9 cellular contexts compared by ENCODE assay signal in the genomic region with DNA sequence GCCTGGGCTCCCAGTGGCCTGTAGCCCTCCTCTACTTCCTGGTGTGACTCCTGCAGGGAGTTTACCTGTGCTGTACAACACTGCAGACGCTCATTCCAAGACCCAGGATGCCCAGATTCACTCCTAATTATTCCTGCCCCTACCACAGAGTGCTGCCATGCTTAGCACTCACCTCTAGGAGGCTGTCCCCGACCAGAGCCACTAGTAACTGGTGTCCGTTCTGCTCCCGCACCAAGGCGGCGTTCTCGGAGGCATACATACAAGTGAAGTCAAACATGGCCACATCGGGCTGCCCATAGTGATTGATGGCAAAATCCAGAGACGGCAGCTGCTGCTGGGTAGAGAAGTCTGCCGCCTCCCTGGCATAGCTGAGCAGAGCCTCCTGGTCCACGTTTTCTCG.
DNase-seq lines count a peak whose midpoint lies in the region; ATAC-seq, FAIRE-seq and TF ChIP-seq lines count a peak whose summit lies in the region.
"Had no signal": no experiment of that assay in that cellular context is flagged by ENCODE, and none has a peak within 500 bp of the region (broad histone marks: within the 10 kb centered on the region; RNA-seq: fewer than 3 reads in every experiment).

No MANE protein-coding gene starts in this region.

- H2AFZ ChIP-seq in Loucy (ENCODE audit: low read length) (no peak overlapping the region), H1 (ENCODE audit: low read length) (no peak overlapping the region)

- TF ChIP-seq POLR2A in H1 (IDR thresholded peaks at IDR 0.05; ENCODE audit: control extremely low read depth in 1 of 2, low read depth in 2 of 2, low read length in 2 of 2), result no peak

- FAIRE-seq in H1 (lab: Jason Lieb, UNC), result peak; percentile 60

- CTCF ChIA-PET in A673 (lab: Charles Lee) (no interaction called here), H1 (lab: Charles Lee; ENCODE audit: partially characterized antibody) (interaction anchor here (0.7 to 1.5 kb wide), 20 partner anchors 8 to 182 kb away, joined by 3 to 8 read pairs (median 4); no protein-coding TSS in a partner anchor)

- no peak overlapping the region for H3K4ac ChIP-seq in H1 (replicated peaks; ENCODE audit: insufficient read length, low read depth, low read length)

- H3K27me3 Mint-ChIP-seq in memory B cell, result no peaks in the 10 kb centered on the region
- H3K27me3 Mint-ChIP-seq: CD4-positive, alpha-beta T cell had no signal

- peak overlapping the region; percentile 72 for H3K27ac Mint-ChIP-seq in memory B cell
- H3K27ac Mint-ChIP-seq: CD4-positive, alpha-beta T cell had no signal

- ATAC-seq in memory B cell (ENCODE audit: low read depth) (no peak), HG02798 (IDR thresholded peaks at IDR 0.05; ENCODE audit: poor library complexity, unreplicated experiment) (no peak)

- no peak overlapping the region for H3K4me3 ChIP-seq in A673 (ENCODE audit: low read depth, low read length, poor library complexity, severe bottlenecking)
- H3K4me3 ChIP-seq in Loucy (ENCODE audit: low read length, poor library complexity, severe bottlenecking), result no peak overlapping the region
- no peak overlapping the region for H3K4me3 ChIP-seq in H1 (ENCODE audit: extremely low read depth in 1 of 4, insufficient read depth in 2 of 4, low read depth in 3 of 4, low read length in 4 of 4)

- no peak overlapping the region for H2BK5ac ChIP-seq in H1 (ENCODE audit: low read depth, low read length)

- peaks cover 6% of the 10 kb centered on the region for H3K4me1 Mint-ChIP-seq in memory B cell

- no peak for TF ChIP-seq EP300 in H1 (IDR thresholded peaks at IDR 0.05; ENCODE audit: borderline replicate concordance in 1 of 2, low read depth in 2 of 2, low read length in 2 of 2)

- H4K5ac ChIP-seq in H1 (ENCODE audit: insufficient read length, low read depth, low read length), result no peak overlapping the region

- H3K36me3 Mint-ChIP-seq in memory B cell, result peaks cover 36% of the 10 kb centered on the region

- TF ChIP-seq RAD21 in H1 (IDR thresholded peaks at IDR 0.05 in 1 of 2, conservative IDR thresholded peaks at IDR 0.05 in 1 of 2; ENCODE audit: low read depth in 2 of 2, low read length in 2 of 2), result peak; percentile 76 to 80

- H3K4me2 ChIP-seq in Loucy (ENCODE audit: low read depth, low read length, poor library complexity, severe bottlenecking) (no peak overlapping the region), H1 (ENCODE audit: insufficient read depth in 1 of 2, low read depth in 2 of 2, low read length in 2 of 2) (no peak overlapping the region)

- H2BK20ac ChIP-seq in H1 (ENCODE audit: low read length), result no peak overlapping the region

- no peaks in the 10 kb centered on the region for H3K9me3 Mint-ChIP-seq in memory B cell
- H3K9me3 Mint-ChIP-seq: CD4-positive, alpha-beta T cell had no signal

- no peaks in the 10 kb centered on the region for H3K23me2 ChIP-seq in H1 (ENCODE audit: low read depth, low read length)

- H3K14ac ChIP-seq in H1 (ENCODE audit: insufficient read length), result no peak overlapping the region

- H3K56ac ChIP-seq in H1 (replicated peaks; ENCODE audit: insufficient read length, low read depth, low read length), result no peak overlapping the region

- TF ChIP-seq CTCF in A673 (conservative IDR thresholded peaks at IDR 0.05; ENCODE audit: low read depth, low read length) (peak; percentile 39), Loucy (conservative IDR thresholded peaks at IDR 0.05; ENCODE audit: low read length) (0 out of 2 replicates have a peak, but pooled peaks have one; percentile 22), H1 (IDR thresholded peaks at IDR 0.05; ENCODE audit: control extremely low read depth in 1 of 3, insufficient read depth in 1 of 3, low read depth in 1 of 3, low read length in 3 of 3) (peak; percentile 73 to 82 (median 76))

- H3K4me3 Mint-ChIP-seq in memory B cell, result no peak overlapping the region
- H3K4me3 Mint-ChIP-seq: CD4-positive, alpha-beta T cell had no signal

- H2BK15ac ChIP-seq in H1 (ENCODE audit: low read length), result no peak overlapping the region

- H3K9me3 ChIP-seq in A673 (ENCODE audit: low read depth, low read length, poor library complexity, severe bottlenecking) (no peaks in the 10 kb centered on the region), Loucy (ENCODE audit: insufficient read depth, low read depth, low read length) (no peaks in the 10 kb centered on the region), H1 (ENCODE audit: insufficient read depth in 2 of 2, low read depth in 1 of 2, low read length in 1 of 2) (no peaks in the 10 kb centered on the region)

- no peaks in the 10 kb centered on the region; the same call in 1 of the 2 replicates for H3K79me1 ChIP-seq in H1 (ENCODE audit: low read depth, low read length)

- no peak overlapping the region for H2BK12ac ChIP-seq in H1 (ENCODE audit: low read depth, low read length)

- no peaks in the 10 kb centered on the region for H3F3A ChIP-seq in Loucy (ENCODE audit: low read depth)

- no peak overlapping the region for H3K23ac ChIP-seq in H1 (ENCODE audit: insufficient read length)

- no peak overlapping the region for H4K91ac ChIP-seq in H1 (replicated peaks; ENCODE audit: insufficient read length, low read length)

- H4K20me1 ChIP-seq in Loucy (ENCODE audit: insufficient read depth, low read length, poor library complexity, severe bottlenecking) (no peaks in the 10 kb centered on the region), H1 (replicated peaks in 1 of 2; ENCODE audit: control insufficient read depth in 1 of 2, insufficient read depth in 2 of 2, low read length in 2 of 2) (peaks cover 0 to 4% of the 10 kb centered on the region in 2 experiments)

- no peak overlapping the region for H3K27ac ChIP-seq in A673 (ENCODE audit: low read depth, low read length, poor library complexity, severe bottlenecking)
- no peak overlapping the region for H3K27ac ChIP-seq in H1 (ENCODE audit: low read depth, low read length)

- no peak overlapping the region; the same call in 1 of the 2 replicates for H4K8ac ChIP-seq in H1 (ENCODE audit: extremely low read depth, insufficient read depth, low read length)

- H3K4me1 ChIP-seq in A673 (ENCODE audit: insufficient read depth, low read length, poor library complexity, severe bottlenecking) (no peaks in the 10 kb centered on the region), Loucy (ENCODE audit: insufficient read depth, low read length, poor library complexity, severe bottlenecking) (no peaks in the 10 kb centered on the region), H1 (replicated peaks in 1 of 4; ENCODE audit: control insufficient read depth in 3 of 4, insufficient read depth in 4 of 4, low read length in 3 of 4) (no peaks in the 10 kb centered on the region)

- H2BK120ac ChIP-seq in H1 (replicated peaks; ENCODE audit: low read depth, low read length), result no peak overlapping the region

- intact Hi-C loops in A673 (cut with micrococcal nuclease; ENCODE audit: unreplicated experiment), result no loop called here

- POLR2A ChIA-PET in A673 (lab: Charles Lee; ENCODE audit: low non-redundant PET) (no interaction called here), H1 (lab: Charles Lee; ENCODE audit: partially characterized antibody) (interaction anchor here (0.8 kb wide), 1 partner anchor 10 kb away, joined by 3 read pairs; no protein-coding TSS in a partner anchor)

- H3K36me3 ChIP-seq in A673 (ENCODE audit: insufficient read depth, low read length, poor library complexity, severe bottlenecking) (peaks cover 22% of the 10 kb centered on the region), Loucy (ENCODE audit: insufficient read depth, low read length) (peaks cover 88% of the 10 kb centered on the region; the same call in 1 of the 2 replicates), H1 (ENCODE audit: control insufficient read depth in 2 of 4, insufficient read depth in 4 of 4, low read length in 3 of 4) (peaks cover 0 to 20% (median 7%) of the 10 kb centered on the region in 4 experiments; a peak in 3 of 8 replicates)

- no peaks in the 10 kb centered on the region for H3K9me2 ChIP-seq in Loucy (replicated peaks; ENCODE audit: low read depth, low read length)

- no peak overlapping the region for H3K9ac ChIP-seq in Loucy (ENCODE audit: low read depth, low read length, poor library complexity, severe bottlenecking)
- H3K9ac ChIP-seq in H1 (replicated peaks in 1 of 4; ENCODE audit: extremely low read depth in 1 of 4, low read depth in 3 of 4, low read length in 3 of 4), result no peak overlapping the region

- H3K18ac ChIP-seq in H1 (ENCODE audit: extremely low read depth, low read length), result no peak overlapping the region

- peak; percentile 33 for DNase-seq in A673 (ENCODE audit: low spot score)
- peak in 1 of 2 experiments; percentile 69 for DNase-seq in H1 (ENCODE audit: low read depth in 1 of 2, low spot score in 2 of 2)
- no peak for DNase-seq in memory B cell (ENCODE audit: low spot score in 2 of 2)
- DNase-seq in GF-D8 (lab: John Stamatoyannopoulos, UW), result no peak
- no peak for DNase-seq in activated CD8-positive, alpha-beta memory T cell treated with anti-CD3 and anti-CD28 coated beads, Interleukin-2, amount 50 U/mL, for 4 hours
- no peak for DNase-seq in NCI-H128 (lab: John Stamatoyannopoulos, UW; ENCODE audit: unreplicated experiment)
- DNase-seq: CD4-positive, alpha-beta T cell had no signal

- no TSS peak for BruUV-seq in A673 (replicated peaks; lab: Mats Ljungman, UMichigan)

- 80% methylated on average over 12 of the region's 12 CpGs; no CpG with 5 or more reads in 1 of the 2 experiments for WGBS in H1 (ENCODE audit: extremely low coverage in 1 of 2, insufficient coverage in 1 of 2, insufficient read length in 1 of 2, insufficient replicate concordance in 2 of 2, low coverage in 1 of 2, low lambda C conversion rate in 2 of 2, missing lambda C conversion rate in 1 of 2), 2 experiments

- no peak overlapping the region for H2AK5ac ChIP-seq in H1 (ENCODE audit: low read depth, low read length)

- no peaks in the 10 kb centered on the region for H3K79me2 ChIP-seq in Loucy (ENCODE audit: insufficient read depth, low read length)
- no peaks in the 10 kb centered on the region for H3K79me2 ChIP-seq in H1 (ENCODE audit: control insufficient read depth in 1 of 2, insufficient read depth in 2 of 2, low read length in 2 of 2)

- H3K27me3 ChIP-seq in A673 (replicated peaks; ENCODE audit: insufficient read depth, low read depth, low read length, poor library complexity), result no peaks in the 10 kb centered on the region
- H3K27me3 ChIP-seq in Loucy (ENCODE audit: insufficient read depth, low read length, poor library complexity, severe bottlenecking), result no peaks in the 10 kb centered on the region
- no peaks in the 10 kb centered on the region for H3K27me3 ChIP-seq in H1 (replicated peaks in 1 of 4; ENCODE audit: control insufficient read depth in 3 of 4, extremely low read depth in 1 of 4, insufficient read depth in 3 of 4, low read length in 3 of 4)

TF ChIP-seq in H1, 55 proteins besides CTCF, POLR2A, EP300 and RAD21:
- TF ChIP-seq YY1 (IDR thresholded peaks at IDR 0.05; ENCODE audit: low read depth, low read length) (peak; percentile 41; the same call in 1 of the 2 replicates), CBX5 (IDR thresholded peaks at IDR 0.05; ENCODE audit: low read depth, low read length) (no peak)

Comparison
In these comparisons a context has a peak if more than half of its experiments do, and no peak if none do; other contexts are left out.
1. CTCF ChIP-seq: peak in every context shown above with its lines; median percentile 76 in H1; 39 in A673; 22 in Loucy.